30 cellular contexts compared by ENCODE assay signal in the genomic region with DNA sequence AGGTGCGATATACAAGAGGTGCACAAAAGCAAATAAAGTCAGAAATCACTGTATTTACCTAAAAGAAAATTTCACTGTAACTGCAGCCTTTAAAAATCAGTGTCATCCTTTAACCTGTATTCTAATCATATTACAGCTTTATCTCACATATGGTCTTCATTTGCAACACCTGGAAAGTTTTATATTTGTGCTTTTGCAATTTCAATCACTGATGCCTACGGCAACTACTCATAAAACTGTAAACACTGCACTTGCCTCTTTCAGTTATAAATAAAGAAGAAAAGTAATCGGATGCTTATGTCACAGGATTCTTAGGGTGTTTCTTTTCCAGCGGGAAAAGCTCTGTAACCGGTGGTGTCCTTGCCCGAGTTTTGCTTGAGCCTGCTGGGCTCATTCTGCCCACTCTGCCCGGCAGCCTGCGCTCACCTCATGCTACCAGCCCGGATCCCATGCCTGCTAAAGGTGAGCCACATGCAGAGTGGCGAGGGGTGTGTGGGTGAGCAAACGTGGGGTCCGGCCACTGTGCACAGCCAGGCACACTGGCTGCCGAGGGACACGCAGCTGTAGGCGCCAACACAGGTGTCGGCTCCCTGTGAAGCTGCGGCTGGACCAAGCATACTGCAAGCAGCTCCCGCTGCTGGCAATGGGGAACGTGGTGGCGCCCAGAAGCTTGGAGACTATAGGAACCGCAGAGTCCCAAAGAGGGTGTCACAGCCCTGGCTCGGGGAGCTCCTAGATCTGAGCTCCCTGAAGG. TPM values are rescaled to one million over a fixed set of nuclear protein-coding genes. Genes with fewer than 3 reads are reported as not detected.
"Had no signal": no experiment of that assay in that cellular context is flagged by ENCODE, and none has a peak within 500 bp of the region (broad histone marks: within the 10 kb centered on the region; RNA-seq: fewer than 3 reads in every experiment).

No MANE protein-coding gene starts in this region.

- H3K9me3 ChIP-seq: ascending aorta, heart right ventricle, ovary, prostate gland, vagina had no signal

- H3K27ac Mint-ChIP-seq: activated B cell treated with CpG ODN at 0.5 μM for 24 hours; activated CD4-positive, alpha-beta T cell treated with anti-CD3 and anti-CD28 coated beads for 36 hours; activated naive CD4-positive, alpha-beta T cell treated with anti-CD3 and anti-CD28 coated beads, Interleukin-2, amount 50 U/mL, for 72 hours; activated T-cell treated with anti-CD3 and anti-CD28 coated beads, Interleukin-2, amount 50 U/mL, for 24 hours; activated T-helper 17 cell treated with anti-CD3 and anti-CD28 coated beads, Interleukin-2, amount 50 U/mL, for 72 hours; mesothelial cell of epicardium; natural killer cell had no signal

- ATAC-seq: activated CD4-positive, alpha-beta T cell treated with anti-CD3 and anti-CD28 coated beads for 36 hours; activated naive CD4-positive, alpha-beta T cell treated with anti-CD3 and anti-CD28 coated beads, Interleukin-2, amount 50 U/mL, for 72 hours; activated T-helper 17 cell treated with anti-CD3 and anti-CD28 coated beads, Interleukin-2, amount 50 U/mL, for 72 hours; heart right ventricle; left lobe of liver had no signal

- H3K4me3 ChIP-seq: ascending aorta, heart right ventricle, ovary, prostate gland, vagina had no signal

- H3K4me1 ChIP-seq: ascending aorta, heart right ventricle, prostate gland, vagina had no signal

- H3K9me3 Mint-ChIP-seq: activated B cell treated with CpG ODN at 0.5 μM for 24 hours; activated naive CD4-positive, alpha-beta T cell treated with anti-CD3 and anti-CD28 coated beads, Interleukin-2, amount 50 U/mL, for 72 hours; activated T-helper 17 cell treated with anti-CD3 and anti-CD28 coated beads, Interleukin-2, amount 50 U/mL, for 72 hours had no signal

- H3K27me3 ChIP-seq: ascending aorta, brain microvascular endothelial cell, heart right ventricle, ovary, vagina had no signal

- H3K36me3 Mint-ChIP-seq: activated naive CD4-positive, alpha-beta T cell treated with anti-CD3 and anti-CD28 coated beads, Interleukin-2, amount 50 U/mL, for 72 hours; mesothelial cell of epicardium; natural killer cell had no signal

- H3K27me3 Mint-ChIP-seq: activated T-cell treated with anti-CD3 and anti-CD28 coated beads, Interleukin-2, amount 50 U/mL, for 24 hours; activated T-helper 17 cell treated with anti-CD3 and anti-CD28 coated beads, Interleukin-2, amount 50 U/mL, for 72 hours had no signal

- DNase-seq: activated B cell treated with CpG ODN at 0.5 μM for 24 hours; activated CD4-positive, alpha-beta T cell treated with anti-CD3 and anti-CD28 coated beads for 36 hours; activated CD4-positive, alpha-beta T cell treated with anti-CD3 and anti-CD28 coated beads, Interleukin-2, amount 50 U/mL, for 4 hours; activated CD8-positive, alpha-beta memory T cell treated with anti-CD3 and anti-CD28 coated beads for 24 hours; activated CD8-positive, alpha-beta memory T cell treated with anti-CD3 and anti-CD28 coated beads, Interleukin-2, amount 50 U/mL, for 4 hours; activated T-cell treated with anti-CD3 and anti-CD28 coated beads, Interleukin-2, amount 50 U/mL, for 24 hours; brain microvascular endothelial cell; central memory CD4-positive, alpha-beta T cell; dermis blood vessel endothelial cell; effector CD8-positive, alpha-beta T cell; erythroblast; foreskin fibroblast; heart right ventricle; natural killer cell; ovary; stimulated activated CD4-positive, alpha-beta T cell treated with anti-CD3 and anti-CD28 coated beads, Interleukin-12 subunit alpha, Interleukin-12 subunit beta, amount 100 ng/mL, for 4 hours; stimulated activated CD4-positive, alpha-beta T cell treated with anti-CD3 and anti-CD28 coated beads, Interleukin-4, amount 100 ng/mL, for 4 hours; T-helper 9 cell; trophoblast cell had no signal

- H3K27ac ChIP-seq: ascending aorta, brain microvascular endothelial cell, heart right ventricle, ovary, prostate gland, vagina had no signal

- H3K4me1 Mint-ChIP-seq: activated B cell treated with CpG ODN at 0.5 μM for 24 hours; activated CD4-positive, alpha-beta T cell treated with anti-CD3 and anti-CD28 coated beads for 36 hours; activated T-helper 17 cell treated with anti-CD3 and anti-CD28 coated beads, Interleukin-2, amount 50 U/mL, for 72 hours; natural killer cell had no signal

- H3K4me3 Mint-ChIP-seq: activated B cell treated with CpG ODN at 0.5 μM for 24 hours; activated CD4-positive, alpha-beta T cell treated with anti-CD3 and anti-CD28 coated beads for 36 hours; activated T-cell treated with anti-CD3 and anti-CD28 coated beads, Interleukin-2, amount 50 U/mL, for 24 hours; activated T-helper 17 cell treated with anti-CD3 and anti-CD28 coated beads, Interleukin-2, amount 50 U/mL, for 72 hours; mesothelial cell of epicardium; natural killer cell had no signal

- H3K36me3 ChIP-seq: ascending aorta, brain microvascular endothelial cell, heart right ventricle, ovary, prostate gland, vagina had no signal

RNA-seq across cellular contexts. Expression of a gene that starts 56.3 kb away (rescaled TPM):
- total RNA-seq: activated B cell treated with CpG ODN at 0.5 μM for 24 hours; activated CD4-positive, alpha-beta T cell treated with anti-CD3 and anti-CD28 coated beads for 36 hours; activated naive CD4-positive, alpha-beta T cell treated with anti-CD3 and anti-CD28 coated beads, Interleukin-2, amount 50 U/mL, for 72 hours; activated T-helper 17 cell treated with anti-CD3 and anti-CD28 coated beads, Interleukin-2, amount 50 U/mL, for 72 hours; ascending aorta; dermis blood vessel endothelial cell; heart right ventricle; left lobe of liver; lung microvascular endothelial cell; natural killer cell; temporal lobe had no signal
- polyA plus RNA-seq: fibroblast of lung, heart right ventricle, keratinocyte had no signal
